ENCODE assay signal across 10 cellular contexts in the genomic region with DNA sequence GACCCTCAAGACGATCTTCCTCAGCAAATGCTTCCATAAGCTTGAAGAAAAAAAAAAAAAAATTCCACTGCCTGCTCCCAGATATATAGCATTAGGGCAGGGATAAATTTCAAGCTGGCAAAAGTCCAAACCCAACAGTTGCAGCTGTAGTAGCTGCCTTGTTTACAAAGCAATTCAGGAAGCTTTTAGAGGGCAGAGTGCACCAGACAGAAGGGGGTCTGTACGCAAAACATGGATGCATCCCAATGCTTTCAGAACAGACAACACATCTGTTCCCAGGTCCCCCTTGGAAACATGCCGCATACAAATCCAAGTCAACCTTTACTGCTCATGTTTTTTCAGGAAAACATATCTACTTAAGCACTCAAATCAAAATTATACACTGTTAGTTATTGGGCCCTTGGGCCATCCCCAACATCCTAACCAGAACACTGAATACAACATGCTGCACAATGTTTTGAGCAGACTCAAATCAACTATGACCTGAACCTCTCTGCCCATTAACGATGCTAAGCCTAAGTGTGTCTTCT.
DNase-seq lines count a peak whose midpoint lies in the region; ATAC-seq and TF ChIP-seq lines count a peak whose summit lies in the region.
"Had no signal": no experiment of that assay in that cellular context is flagged by ENCODE, and none has a peak within 500 bp of the region (broad histone marks: within the 10 kb centered on the region; RNA-seq: fewer than 3 reads in every experiment).

No MANE protein-coding gene starts in this region.

- H3K4me3 Mint-ChIP-seq in Caco-2 (ENCODE audit: unreplicated experiment), result no peak overlapping the region
- H3K4me3 Mint-ChIP-seq in activated T-helper 17 cell treated with anti-CD3 and anti-CD28 coated beads, Interleukin-2, amount 50 U/mL, for 72 hours, result no peak overlapping the region

- peaks cover 19% of the 10 kb centered on the region for H3K36me3 Mint-ChIP-seq in Caco-2 (ENCODE audit: insufficient read depth, unreplicated experiment)
- no peaks in the 10 kb centered on the region for H3K36me3 Mint-ChIP-seq in activated T-helper 17 cell treated with anti-CD3 and anti-CD28 coated beads, Interleukin-2, amount 50 U/mL, for 72 hours (ENCODE audit: low read depth)

- TF ChIP-seq CTCF in Caco-2 (IDR thresholded peaks at IDR 0.05; ENCODE audit: insufficient read depth in 1 of 2, low read depth in 1 of 2, low read length in 1 of 2, severe bottlenecking in 1 of 2, unreplicated experiment in 1 of 2) (no peak), coronary artery (IDR thresholded peaks at IDR 0.05) (no peak)

- intact Hi-C loops in Caco-2 (cut with micrococcal nuclease; ENCODE audit: unreplicated experiment) (loop anchor here (2.0 kb wide), 1 partner anchor 73 kb away; no protein-coding TSS in a partner anchor), left colon (cut with DNase I, micrococcal nuclease) (no loop called here)

- peaks cover 42% of the 10 kb centered on the region for H3K4me1 Mint-ChIP-seq in Caco-2 (ENCODE audit: low read depth, unreplicated experiment)
- no peaks in the 10 kb centered on the region for H3K4me1 Mint-ChIP-seq in activated T-helper 17 cell treated with anti-CD3 and anti-CD28 coated beads, Interleukin-2, amount 50 U/mL, for 72 hours

- H3K4me3 ChIP-seq in Caco-2 (ENCODE audit: low read depth, low read length), result no peak overlapping the region
- H3K4me3 ChIP-seq in coronary artery, result no peak overlapping the region

- POLR2A ChIA-PET in Caco-2 (lab: Charles Lee), result interaction anchor here (0.9 kb wide), 1 partner anchor 94 kb away, joined by 4 read pairs; a partner anchor contains a TSS

- H3K9me3 ChIP-seq in Caco-2, result no peaks in the 10 kb centered on the region
- H3K9me3 ChIP-seq: neutrophil had no signal

- H3K27ac Mint-ChIP-seq in Caco-2 (ENCODE audit: unreplicated experiment), result peak overlapping the region; percentile 1
- H3K27ac Mint-ChIP-seq in activated T-helper 17 cell treated with anti-CD3 and anti-CD28 coated beads, Interleukin-2, amount 50 U/mL, for 72 hours, result no peak overlapping the region

- CTCF ChIA-PET in Caco-2 (lab: Charles Lee), result interaction anchor here (0.6 kb wide), 1 partner anchor 78 kb away, joined by 3 read pairs; no protein-coding TSS in a partner anchor

- peaks cover 43% of the 10 kb centered on the region for H3K4me1 ChIP-seq in Caco-2

- DNase-seq in Caco-2 (peak in 1 of 2 experiments; percentile 24), NCI-H1417 treated with DMSO at 0.1 percent for 48 hours (lab: John Stamatoyannopoulos, UW) (peak; percentile 96), NCI-H748 treated with DMSO at 0.1 percent for 48 hours (lab: John Stamatoyannopoulos, UW) (peak; percentile 85), left colon (no peak), NK-92 (lab: John Stamatoyannopoulos, UW; ENCODE audit: unreplicated experiment) (no peak), coronary artery (ENCODE audit: low spot score) (no peak)
- DNase-seq: WERI-Rb-1 had no signal

- H3K27ac ChIP-seq in coronary artery, result no peak overlapping the region
- H3K27ac ChIP-seq: neutrophil, WERI-Rb-1 had no signal

- ATAC-seq in left colon (peak; percentile 43), HG03045 (IDR thresholded peaks at IDR 0.05; ENCODE audit: unreplicated experiment) (no peak)
- no peak for ATAC-seq in activated T-helper 17 cell treated with anti-CD3 and anti-CD28 coated beads, Interleukin-2, amount 50 U/mL, for 72 hours (replicated peaks)

- no peaks in the 10 kb centered on the region for H3K36me3 ChIP-seq in Caco-2 (ENCODE audit: control insufficient read depth, insufficient read depth, low read length)
- H3K36me3 ChIP-seq: neutrophil, WERI-Rb-1 had no signal

- no TSS peak for BruUV-seq in Caco-2 (replicated peaks; lab: Mats Ljungman, UMichigan)

- no peaks in the 10 kb centered on the region for H3K9me3 Mint-ChIP-seq in Caco-2 (ENCODE audit: unreplicated experiment)
- H3K9me3 Mint-ChIP-seq in activated T-helper 17 cell treated with anti-CD3 and anti-CD28 coated beads, Interleukin-2, amount 50 U/mL, for 72 hours, result peaks cover 4% of the 10 kb centered on the region

- H3K27me3 Mint-ChIP-seq in Caco-2 (ENCODE audit: insufficient read depth, unreplicated experiment), result no peaks in the 10 kb centered on the region
- H3K27me3 Mint-ChIP-seq in activated T-helper 17 cell treated with anti-CD3 and anti-CD28 coated beads, Interleukin-2, amount 50 U/mL, for 72 hours, result no peaks in the 10 kb centered on the region

- no peaks in the 10 kb centered on the region for H3K27me3 ChIP-seq in Caco-2 (replicated peaks; ENCODE audit: control insufficient read depth, insufficient read depth, low read length)
- H3K27me3 ChIP-seq: neutrophil had no signal

Comparison
In these comparisons a context has a peak if more than half of its experiments do, and no peak if none do; other contexts are left out.
1. DNase-seq: peak in NCI-H1417 treated with DMSO at 0.1 percent for 48 hours (single experiment) and NCI-H748 treated with DMSO at 0.1 percent for 48 hours (single experiment); none in left colon (0 of 2), NK-92 (single experiment) and coronary artery (single experiment).